In genomic region chr12:11814362-11814761, GRCh38 we compare ENCODE assay signal across 8 cellular contexts.
DNase-seq lines count a peak whose midpoint lies in the region; ATAC-seq and TF ChIP-seq lines count a peak whose summit lies in the region.

No MANE protein-coding gene starts in this region.

- H3K36me3 Mint-ChIP-seq in stimulated activated memory B cell treated with anti-CD40 and anti-IgM and Interleukin-4, amounts not matched to agents 10 μg/mL and 1 μg/mL and 100 μg/mL, for 72 hours: peaks cover 26% of the 10 kb centered on the region

- peak overlapping the region; percentile 94 for H3K27ac Mint-ChIP-seq in stimulated activated memory B cell treated with anti-CD40 and anti-IgM and Interleukin-4, amounts not matched to agents 10 μg/mL and 1 μg/mL and 100 μg/mL, for 72 hours

- peak; percentile 60 to 70 for ATAC-seq in activated CD4-positive, CD25-positive, alpha-beta regulatory T cell treated with anti-CD3 and anti-CD28 coated beads, Interleukin-2, amount 50 U/mL, for 24 hours
- no peak for ATAC-seq in stimulated activated memory B cell treated with anti-CD40 and anti-IgM and Interleukin-4, amounts not matched to agents 10 μg/mL and 1 μg/mL and 100 μg/mL, for 72 hours
- ATAC-seq in HG02759 (IDR thresholded peaks at IDR 0.05; ENCODE audit: unreplicated experiment): no peak

- H3K4me3 Mint-ChIP-seq in stimulated activated memory B cell treated with anti-CD40 and anti-IgM and Interleukin-4, amounts not matched to agents 10 μg/mL and 1 μg/mL and 100 μg/mL, for 72 hours: no peak overlapping the region

- peaks cover 55% of the 10 kb centered on the region for H3K4me1 Mint-ChIP-seq in stimulated activated memory B cell treated with anti-CD40 and anti-IgM and Interleukin-4, amounts not matched to agents 10 μg/mL and 1 μg/mL and 100 μg/mL, for 72 hours

- no peaks in the 10 kb centered on the region for H3K9me3 Mint-ChIP-seq in stimulated activated memory B cell treated with anti-CD40 and anti-IgM and Interleukin-4, amounts not matched to agents 10 μg/mL and 1 μg/mL and 100 μg/mL, for 72 hours

- H3K27me3 Mint-ChIP-seq in stimulated activated memory B cell treated with anti-CD40 and anti-IgM and Interleukin-4, amounts not matched to agents 10 μg/mL and 1 μg/mL and 100 μg/mL, for 72 hours: no peaks in the 10 kb centered on the region

- no peak overlapping the region for H3K4me3 ChIP-seq in fibroblast of villous mesenchyme (ENCODE audit: low read depth, low read length)

- no peak for TF ChIP-seq CTCF in fibroblast of villous mesenchyme (IDR thresholded peaks at IDR 0.05; ENCODE audit: insufficient read depth, low read depth, low read length)

- DNase-seq in activated CD4-positive, CD25-positive, alpha-beta regulatory T cell treated with anti-CD3 and anti-CD28 coated beads, Interleukin-2, amount 50 U/mL, for 72 hours: no peak
- DNase-seq in SW480 (ENCODE audit: low spot score): peak; percentile 75
- peak; percentile 77 for DNase-seq in fibroblast of villous mesenchyme (ENCODE audit: low read depth)
- DNase-seq in NCI-H510A treated with DMSO at 0.1 percent for 48 hours (lab: John Stamatoyannopoulos, UW): no peak
- no peak for DNase-seq in GF-D8 (lab: John Stamatoyannopoulos, UW)

Comparison
In these comparisons a context has a peak if more than half of its experiments do, and no peak if none do; other contexts are left out.
1. ATAC-seq: peak in activated CD4-positive, CD25-positive, alpha-beta regulatory T cell treated with anti-CD3 and anti-CD28 coated beads, Interleukin-2, amount 50 U/mL, for 24 hours (2 of 2); none in stimulated activated memory B cell treated with anti-CD40 and anti-IgM and Interleukin-4, amounts not matched to agents 10 μg/mL and 1 μg/mL and 100 μg/mL, for 72 hours (single experiment) and HG02759 (single experiment).
2. DNase-seq: peak in SW480 (single experiment) and fibroblast of villous mesenchyme (single experiment); none in activated CD4-positive, CD25-positive, alpha-beta regulatory T cell treated with anti-CD3 and anti-CD28 coated beads, Interleukin-2, amount 50 U/mL, for 72 hours (single experiment), NCI-H510A treated with DMSO at 0.1 percent for 48 hours (single experiment) and GF-D8 (single experiment).